8 cellular contexts compared by ENCODE assay signal in genomic region chr11:102733232-102733875, GRCh38. TPM values are rescaled to one million over a fixed set of nuclear protein-coding genes. Genes with fewer than 3 reads are reported as not detected.
DNase-seq lines count a peak whose midpoint lies in the region; ATAC-seq, FAIRE-seq and TF ChIP-seq lines count a peak whose summit lies in the region.

No MANE protein-coding gene starts in this region.

- intact Hi-C loops in left cardiac atrium (cut with DNase I), result no loop called here

- DNase-seq in D721Med (ENCODE audit: insufficient read length, low spot score) (no peak), NCI-H345 treated with DMSO at 0.1 percent for 48 hours (lab: John Stamatoyannopoulos, UW; ENCODE audit: unreplicated experiment) (peak; percentile 52), left cardiac atrium (peak; percentile 30), occipital lobe (lab: John Stamatoyannopoulos, UW) (no peak)
- DNase-seq in activated CD8-positive, alpha-beta memory T cell treated with anti-CD3 and anti-CD28 coated beads, Interleukin-2, amount 50 U/mL, for 4 hours, result peak; percentile 18
- peak; percentile 32 for DNase-seq in stimulated activated CD4-positive, alpha-beta T cell treated with anti-CD3 and anti-CD28 coated beads, Interleukin-4, amount 100 ng/mL, for 24 hours

- no peak for FAIRE-seq in D721Med (lab: Jason Lieb, UNC)

- peak; percentile 67 for ATAC-seq in GM19025 (IDR thresholded peaks at IDR 0.05; ENCODE audit: low read depth, unreplicated experiment)
- ATAC-seq in HG03135 (IDR thresholded peaks at IDR 0.05; ENCODE audit: unreplicated experiment), result peak; percentile 85
- no peak for ATAC-seq in left cardiac atrium

- TF ChIP-seq CTCF in D721Med (IDR thresholded peaks at IDR 0.05; ENCODE audit: insufficient read depth, missing control alignments), result peak; percentile 89

RNA-seq across cellular contexts. Expression of gene MMP8, which starts 8.6 kb away (rescaled TPM):
- total RNA-seq in left cardiac atrium (under 1 TPM in 1 of 2 donors, not detected in 1; 0.37 TPM), occipital lobe (0.16 TPM)

RNA-seq across cellular contexts. Expression of gene MMP27, which starts 27.8 kb away (rescaled TPM):
- total RNA-seq in left cardiac atrium (not detected), occipital lobe (not detected)

RNA-seq across cellular contexts. Expression of gene MMP10, which starts 47.1 kb away (rescaled TPM):
- total RNA-seq in left cardiac atrium (not detected), occipital lobe (not detected)

Comparison
In these comparisons a context has a peak if more than half of its experiments do, and no peak if none do; other contexts are left out.
1. DNase-seq: peak in NCI-H345 treated with DMSO at 0.1 percent for 48 hours (single experiment), activated CD8-positive, alpha-beta memory T cell treated with anti-CD3 and anti-CD28 coated beads, Interleukin-2, amount 50 U/mL, for 4 hours (single experiment), left cardiac atrium (single experiment) and stimulated activated CD4-positive, alpha-beta T cell treated with anti-CD3 and anti-CD28 coated beads, Interleukin-4, amount 100 ng/mL, for 24 hours (single experiment); none in D721Med (single experiment) and occipital lobe (single experiment).
2. ATAC-seq: peak in GM19025 (single experiment) and HG03135 (single experiment); none in left cardiac atrium (0 of 2).